ENCODE assay signal across 1 cellular context in genomic region chr1:161077426-161077825, GRCh38.
TF ChIP-seq lines count a peak whose summit lies in the region.

No MANE protein-coding gene starts in this region.

TF ChIP-seq in IMR-90, 13 proteins besides CTCF, POLR2A, EP300 and RAD21:
- TF ChIP-seq MXI1 (IDR thresholded peaks at IDR 0.05; ENCODE audit: borderline replicate concordance, low read depth, low read length), result no peak
- TF ChIP-seq MAZ (IDR thresholded peaks at IDR 0.05; ENCODE audit: borderline replicate concordance, low read depth, low read length), result no peak
- no peak for TF ChIP-seq CHD1 (IDR thresholded peaks at IDR 0.05; ENCODE audit: low read depth, low read length)
- TF ChIP-seq RFX5 (IDR thresholded peaks at IDR 0.05; ENCODE audit: low read depth, low read length), result no peak
- TF ChIP-seq MAFK (IDR thresholded peaks at IDR 0.05; ENCODE audit: low read depth, low read length), result no peak
- TF ChIP-seq USF2 (IDR thresholded peaks at IDR 0.05; ENCODE audit: low read depth, low read length), result no peak
- TF ChIP-seq BHLHE40 (IDR thresholded peaks at IDR 0.05; ENCODE audit: low read depth, low read length), result no peak
- no peak for TF ChIP-seq SMC3 (IDR thresholded peaks at IDR 0.05; ENCODE audit: low read depth, low read length)
- TF ChIP-seq FOS (IDR thresholded peaks at IDR 0.05; ENCODE audit: low read depth, low read length), result no peak
- no peak for TF ChIP-seq ELK1 (IDR thresholded peaks at IDR 0.05; ENCODE audit: borderline replicate concordance, low read depth, low read length)
- no peak for TF ChIP-seq CEBPB (IDR thresholded peaks at IDR 0.05; ENCODE audit: low read depth, low read length)
- TF ChIP-seq RCOR1 (IDR thresholded peaks at IDR 0.05; ENCODE audit: insufficient replicate concordance, low read length), result no peak
- TF ChIP-seq NFE2L2 (IDR thresholded peaks at IDR 0.05; ENCODE audit: low read depth, low read length), result no peak
